Comparison of ENCODE assay signal across 1 cellular context in genomic region chr17:81870155-81870977, GRCh38.
TF ChIP-seq lines count a peak whose summit lies in the region.

No MANE protein-coding gene starts in this region.

TF ChIP-seq in HepG2, 621 proteins besides CTCF, POLR2A, EP300 and RAD21 (continued from another document and continues in another):
- TF ChIP-seq ZNF567 (CRISPR knock-in tag; IDR thresholded peaks at IDR 0.05; ENCODE audit: borderline replicate concordance) (no peak), DPF2 (CRISPR knock-in tag; IDR thresholded peaks at IDR 0.05; ENCODE audit: borderline replicate concordance, low read depth) (no peak), HMGA1 (CRISPR knock-in tag; conservative IDR thresholded peaks at IDR 0.05) (no peak), GTF3A (CRISPR knock-in tag; conservative IDR thresholded peaks at IDR 0.05) (0 out of 2 replicates have a peak, but pooled peaks have one; percentile 29), SCMH1 (CRISPR knock-in tag; IDR thresholded peaks at IDR 0.05; ENCODE audit: borderline replicate concordance) (no peak), TBP (CRISPR knock-in tag; IDR thresholded peaks at IDR 0.05) (no peak), SIN3A (IDR thresholded peaks at IDR 0.05; ENCODE audit: borderline replicate concordance, low read depth, low read length) (0 out of 2 replicates have a peak, but pooled peaks have one; percentile 43), LRRFIP1 (CRISPR knock-in tag; conservative IDR thresholded peaks at IDR 0.05) (no peak), ZBTB8A (CRISPR knock-in tag; IDR thresholded peaks at IDR 0.05; ENCODE audit: borderline replicate concordance, low read depth) (no peak; the same call in 1 of the 2 replicates), ZNF333 (CRISPR knock-in tag; IDR thresholded peaks at IDR 0.05; ENCODE audit: borderline replicate concordance) (no peak), THAP9 (CRISPR knock-in tag; IDR thresholded peaks at IDR 0.05; ENCODE audit: borderline replicate concordance) (no peak), HMG20A (CRISPR knock-in tag; IDR thresholded peaks at IDR 0.05; ENCODE audit: borderline replicate concordance) (no peak), TAF15 (IDR thresholded peaks at IDR 0.05; ENCODE audit: low read depth, low read length, poor library complexity, severe bottlenecking) (no peak), RFX1 (IDR thresholded peaks at IDR 0.05) (no peak), ZNF362 (CRISPR knock-in tag; IDR thresholded peaks at IDR 0.05; ENCODE audit: borderline replicate concordance) (no peak), ZNF570 (CRISPR knock-in tag; IDR thresholded peaks at IDR 0.05; ENCODE audit: borderline replicate concordance) (no peak), POLR2G (IDR thresholded peaks at IDR 0.05; ENCODE audit: low read depth, low read length) (peak; percentile 65), PAWR (CRISPR knock-in tag; IDR thresholded peaks at IDR 0.05; ENCODE audit: borderline replicate concordance) (no peak), ZNF644 (CRISPR knock-in tag; IDR thresholded peaks at IDR 0.05; ENCODE audit: low read depth) (no peak), CREB3 (CRISPR knock-in tag; IDR thresholded peaks at IDR 0.05) (0 out of 2 replicates have a peak, but pooled peaks have one; percentile 29), ZNF296 (CRISPR knock-in tag; conservative IDR thresholded peaks at IDR 0.05) (no peak), NBN (conservative IDR thresholded peaks at IDR 0.05) (no peak), ZIK1 (CRISPR knock-in tag; IDR thresholded peaks at IDR 0.05; ENCODE audit: borderline replicate concordance, low read depth) (0 out of 2 replicates have a peak, but pooled peaks have one; percentile 32), MEF2D (CRISPR knock-in tag; IDR thresholded peaks at IDR 0.05) (0 out of 2 replicates have a peak, but pooled peaks have one; percentile 40), ZNF841 (CRISPR knock-in tag; IDR thresholded peaks at IDR 0.05; ENCODE audit: borderline replicate concordance) (no peak), SIX1 (CRISPR knock-in tag; IDR thresholded peaks at IDR 0.05; ENCODE audit: borderline replicate concordance) (no peak), KLF12 (CRISPR knock-in tag; IDR thresholded peaks at IDR 0.05; ENCODE audit: borderline replicate concordance) (no peak; the same call in 1 of the 2 replicates), MZF1 (CRISPR knock-in tag; IDR thresholded peaks at IDR 0.05; ENCODE audit: borderline replicate concordance) (0 out of 2 replicates have a peak, but pooled peaks have one; percentile 61), REL (CRISPR knock-in tag; conservative IDR thresholded peaks at IDR 0.05) (no peak), E2F2 (CRISPR knock-in tag; IDR thresholded peaks at IDR 0.05; ENCODE audit: borderline replicate concordance) (no peak), ZMYM4 (CRISPR knock-in tag; IDR thresholded peaks at IDR 0.05) (no peak), MIER3 (CRISPR knock-in tag; IDR thresholded peaks at IDR 0.05; ENCODE audit: borderline replicate concordance) (no peak; the same call in 1 of the 2 replicates), ZNF382 (CRISPR knock-in tag; IDR thresholded peaks at IDR 0.05; ENCODE audit: borderline replicate concordance) (no peak), SNAPC2 (CRISPR knock-in tag; IDR thresholded peaks at IDR 0.05) (no peak), ZNF331 (CRISPR knock-in tag; IDR thresholded peaks at IDR 0.05) (no peak), CCAR2 (optimal IDR thresholded peaks at IDR 0.05; ENCODE audit: low read depth, low read length) (no peak), PAF1 (CRISPR knock-in tag; IDR thresholded peaks at IDR 0.05) (peak; percentile 79; the same call in 1 of the 2 replicates), ZKSCAN5 (CRISPR knock-in tag; IDR thresholded peaks at IDR 0.05) (0 out of 2 replicates have a peak, but pooled peaks have one; percentile 54), MATR3 (CRISPR knock-in tag; IDR thresholded peaks at IDR 0.05) (no peak), CEBPB (IDR thresholded peaks at IDR 0.05; ENCODE audit: borderline replicate concordance, low read depth, low read length) (no peak), DRAP1 (CRISPR knock-in tag; IDR thresholded peaks at IDR 0.05) (peak; percentile 10; the same call in 1 of the 2 replicates), SP1 (IDR thresholded peaks at IDR 0.05) (no peak), SP1 (CRISPR knock-in tag; IDR thresholded peaks at IDR 0.05) (no peak), NR2F2 (IDR thresholded peaks at IDR 0.05; ENCODE audit: borderline replicate concordance, low read depth) (no peak), MAF1 (CRISPR knock-in tag; IDR thresholded peaks at IDR 0.05; ENCODE audit: borderline replicate concordance) (no peak)
- TF ChIP-seq, protein P1, sequence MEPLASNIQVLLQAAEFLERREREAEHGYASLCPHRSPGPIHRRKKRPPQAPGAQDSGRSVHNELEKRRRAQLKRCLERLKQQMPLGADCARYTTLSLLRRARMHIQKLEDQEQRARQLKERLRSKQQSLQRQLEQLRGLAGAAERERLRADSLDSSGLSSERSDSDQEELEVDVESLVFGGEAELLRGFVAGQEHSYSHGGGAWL (CRISPR knock-in tag; IDR thresholded peaks at IDR 0.05), result no peak; the same call in 1 of the 2 replicates
- TF ChIP-seq, protein P2, sequence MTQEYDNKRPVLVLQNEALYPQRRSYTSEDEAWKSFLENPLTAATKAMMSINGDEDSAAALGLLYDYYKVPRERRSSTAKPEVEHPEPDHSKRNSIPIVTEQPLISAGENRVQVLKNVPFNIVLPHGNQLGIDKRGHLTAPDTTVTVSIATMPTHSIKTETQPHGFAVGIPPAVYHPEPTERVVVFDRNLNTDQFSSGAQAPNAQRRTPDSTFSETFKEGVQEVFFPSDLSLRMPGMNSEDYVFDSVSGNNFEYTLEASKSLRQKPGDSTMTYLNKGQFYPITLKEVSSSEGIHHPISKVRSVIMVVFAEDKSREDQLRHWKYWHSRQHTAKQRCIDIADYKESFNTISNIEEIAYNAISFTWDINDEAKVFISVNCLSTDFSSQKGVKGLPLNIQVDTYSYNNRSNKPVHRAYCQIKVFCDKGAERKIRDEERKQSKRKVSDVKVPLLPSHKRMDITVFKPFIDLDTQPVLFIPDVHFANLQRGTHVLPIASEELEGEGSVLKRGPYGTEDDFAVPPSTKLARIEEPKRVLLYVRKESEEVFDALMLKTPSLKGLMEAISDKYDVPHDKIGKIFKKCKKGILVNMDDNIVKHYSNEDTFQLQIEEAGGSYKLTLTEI (CRISPR knock-in tag; conservative IDR thresholded peaks at IDR 0.05), result no peak
- TF ChIP-seq, protein P3, sequence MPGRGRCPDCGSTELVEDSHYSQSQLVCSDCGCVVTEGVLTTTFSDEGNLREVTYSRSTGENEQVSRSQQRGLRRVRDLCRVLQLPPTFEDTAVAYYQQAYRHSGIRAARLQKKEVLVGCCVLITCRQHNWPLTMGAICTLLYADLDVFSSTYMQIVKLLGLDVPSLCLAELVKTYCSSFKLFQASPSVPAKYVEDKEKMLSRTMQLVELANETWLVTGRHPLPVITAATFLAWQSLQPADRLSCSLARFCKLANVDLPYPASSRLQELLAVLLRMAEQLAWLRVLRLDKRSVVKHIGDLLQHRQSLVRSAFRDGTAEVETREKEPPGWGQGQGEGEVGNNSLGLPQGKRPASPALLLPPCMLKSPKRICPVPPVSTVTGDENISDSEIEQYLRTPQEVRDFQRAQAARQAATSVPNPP (CRISPR knock-in tag; IDR thresholded peaks at IDR 0.05), result peak; percentile 44
- TF ChIP-seq, protein P4, sequence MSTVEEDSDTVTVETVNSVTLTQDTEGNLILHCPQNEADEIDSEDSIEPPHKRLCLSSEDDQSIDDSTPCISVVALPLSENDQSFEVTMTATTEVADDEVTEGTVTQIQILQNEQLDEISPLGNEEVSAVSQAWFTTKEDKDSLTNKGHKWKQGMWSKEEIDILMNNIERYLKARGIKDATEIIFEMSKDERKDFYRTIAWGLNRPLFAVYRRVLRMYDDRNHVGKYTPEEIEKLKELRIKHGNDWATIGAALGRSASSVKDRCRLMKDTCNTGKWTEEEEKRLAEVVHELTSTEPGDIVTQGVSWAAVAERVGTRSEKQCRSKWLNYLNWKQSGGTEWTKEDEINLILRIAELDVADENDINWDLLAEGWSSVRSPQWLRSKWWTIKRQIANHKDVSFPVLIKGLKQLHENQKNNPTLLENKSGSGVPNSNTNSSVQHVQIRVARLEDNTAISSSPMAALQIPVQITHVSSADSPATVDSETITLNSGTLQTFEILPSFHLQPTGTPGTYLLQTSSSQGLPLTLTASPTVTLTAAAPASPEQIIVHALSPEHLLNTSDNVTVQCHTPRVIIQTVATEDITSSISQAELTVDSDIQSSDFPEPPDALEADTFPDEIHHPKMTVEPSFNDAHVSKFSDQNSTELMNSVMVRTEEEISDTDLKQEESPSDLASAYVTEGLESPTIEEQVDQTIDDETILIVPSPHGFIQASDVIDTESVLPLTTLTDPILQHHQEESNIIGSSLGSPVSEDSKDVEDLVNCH (CRISPR knock-in tag; IDR thresholded peaks at IDR 0.05), result no peak
